ENCODE assay signal across 16 cellular contexts in the genomic region with DNA sequence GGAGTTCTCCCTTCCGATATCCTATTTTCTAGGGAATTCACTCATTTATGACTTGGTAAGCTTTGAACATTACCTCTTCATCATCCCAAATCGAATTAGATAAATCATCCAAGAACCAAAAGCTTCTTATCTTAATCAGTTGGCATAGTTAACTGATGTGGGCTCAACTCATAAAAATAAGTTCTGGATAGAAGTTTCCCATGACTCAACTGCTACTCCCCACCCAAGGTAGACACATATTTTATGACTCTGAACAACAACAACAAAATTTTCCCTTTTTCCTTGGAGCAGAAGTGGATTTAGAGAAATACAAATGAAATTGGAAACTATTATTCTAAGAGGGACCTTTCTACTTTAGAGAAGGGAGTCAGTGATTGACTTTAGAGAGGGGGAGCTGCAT.
DNase-seq lines count a peak whose midpoint lies in the region; ATAC-seq, FAIRE-seq and TF ChIP-seq lines count a peak whose summit lies in the region.
"Had no signal": no experiment of that assay in that cellular context is flagged by ENCODE, and none has a peak within 500 bp of the region (broad histone marks: within the 10 kb centered on the region; RNA-seq: fewer than 3 reads in every experiment).

No MANE protein-coding gene starts in this region.

- peaks cover 36% of the 10 kb centered on the region for H3K27me3 Mint-ChIP-seq in T-helper 17 cell

- TF ChIP-seq CTCF in uterus (IDR thresholded peaks at IDR 0.05) (no peak), D721Med (IDR thresholded peaks at IDR 0.05; ENCODE audit: insufficient read depth, missing control alignments) (no peak)

- ATAC-seq in T-helper 17 cell (no peak), HG03045 (IDR thresholded peaks at IDR 0.05; ENCODE audit: unreplicated experiment) (no peak)
- ATAC-seq: CD8-positive, alpha-beta T cell; HCT116 had no signal

- no peak overlapping the region for H3K4me3 ChIP-seq in uterus
- H3K4me3 ChIP-seq: BLaER1 treated with 17β-estradiol and CSF1 and Interleukin-3, amounts not matched to agents 10 nM and 100 nM had no signal

- H3K36me3 Mint-ChIP-seq in T-helper 17 cell (ENCODE audit: low read depth) = no peaks in the 10 kb centered on the region
- H3K36me3 Mint-ChIP-seq: CD8-positive, alpha-beta T cell had no signal

- no peaks in the 10 kb centered on the region for H3K4me1 Mint-ChIP-seq in T-helper 17 cell
- H3K4me1 Mint-ChIP-seq: B cell had no signal

- FAIRE-seq in D721Med (lab: Jason Lieb, UNC) = no peak
- FAIRE-seq: G401.6, GM12891 had no signal

- H3K9me3 ChIP-seq in T-helper 17 cell (ENCODE audit: control insufficient read depth, low read length, poor library complexity, severe bottlenecking) (no peaks in the 10 kb centered on the region), uterus (no peaks in the 10 kb centered on the region)

- TF ChIP-seq POLR2A in uterus (IDR thresholded peaks at IDR 0.05) = no peak

- intact Hi-C loops in uterus (cut with DNase I; ENCODE audit: low total_unique reads) = no loop called here

- no peak overlapping the region for H3K4me3 Mint-ChIP-seq in T-helper 17 cell
- H3K4me3 Mint-ChIP-seq: B cell; CD8-positive, alpha-beta T cell; HFFc6 had no signal

- no peaks in the 10 kb centered on the region for H3K4me1 ChIP-seq in uterus
- H3K4me1 ChIP-seq: BLaER1 treated with 17β-estradiol and CSF1 and Interleukin-3, amounts not matched to agents 10 nM and 100 nM had no signal

- H3K27ac ChIP-seq in uterus = peak overlapping the region; percentile 36 to 49
- H3K27ac ChIP-seq: BLaER1 treated with 17β-estradiol and CSF1 and Interleukin-3, amounts not matched to agents 10 nM and 100 nM had no signal

- DNase-seq in LoVo (ENCODE audit: low spot score) = peak; percentile 58
- DNase-seq in T-helper 17 cell = no peak
- peak; percentile 79 for DNase-seq in left kidney (ENCODE audit: low read depth, low spot score)
- DNase-seq in uterus = no peak
- DNase-seq in D721Med (ENCODE audit: insufficient read length, low spot score) = no peak
- no peak for DNase-seq in NAMALWA (ENCODE audit: low spot score)
- DNase-seq: CD8-positive, alpha-beta T cell; GOT3; H7; HFFc6 had no signal

- no peaks in the 10 kb centered on the region for H3K36me3 ChIP-seq in uterus
- H3K36me3 ChIP-seq: BLaER1 treated with 17β-estradiol and CSF1 and Interleukin-3, amounts not matched to agents 10 nM and 100 nM had no signal

- no peaks in the 10 kb centered on the region for H3K27me3 ChIP-seq in uterus
- H3K27me3 ChIP-seq: BLaER1 treated with 17β-estradiol and CSF1 and Interleukin-3, amounts not matched to agents 10 nM and 100 nM had no signal

- peak overlapping the region; percentile 22 for H3K27ac Mint-ChIP-seq in T-helper 17 cell
- H3K27ac Mint-ChIP-seq: B cell, HFFc6 had no signal

Comparison
In these comparisons a context has a peak if more than half of its experiments do, and no peak if none do; other contexts are left out.
1. DNase-seq: peak in LoVo (single experiment) and left kidney (single experiment); none in T-helper 17 cell (0 of 3), uterus (0 of 2), D721Med (single experiment) and NAMALWA (single experiment).